ENCODE assay signal across 10 cellular contexts in genomic region chr5:172418847-172419810, GRCh38. TPM values are rescaled to one million over a fixed set of nuclear protein-coding genes. Genes with fewer than 3 reads are reported as not detected.
DNase-seq lines count a peak whose midpoint lies in the region; ATAC-seq and TF ChIP-seq lines count a peak whose summit lies in the region.
"Had no signal": no experiment of that assay in that cellular context is flagged by ENCODE, and none has a peak within 500 bp of the region (broad histone marks: within the 10 kb centered on the region; RNA-seq: fewer than 3 reads in every experiment).

No MANE protein-coding gene starts in this region.

- no peaks in the 10 kb centered on the region for H3K27me3 Mint-ChIP-seq in Caco-2 (ENCODE audit: insufficient read depth, unreplicated experiment)

- H3K27ac ChIP-seq in duodenal mucosa (ENCODE audit: low read depth, low read length), result peak overlapping the region; percentile 46
- peak overlapping the region; percentile 74 for H3K27ac ChIP-seq in muscle layer of colon (ENCODE audit: low read depth, low read length)
- H3K27ac ChIP-seq in tibial nerve, result peak overlapping the region; percentile 81 to 97 (median 96)
- H3K27ac ChIP-seq: SJCRH30 had no signal

- DNase-seq in NCI-H526 treated with DMSO at 0.1 percent for 48 hours (lab: John Stamatoyannopoulos, UW) (peak; percentile 67), tibial nerve (ENCODE audit: low spot score in 2 of 2) (peak; percentile 53 to 72), Caco-2 (no peak), OCI-M2 (lab: John Stamatoyannopoulos, UW; ENCODE audit: unreplicated experiment) (no peak), A172 (ENCODE audit: low spot score) (no peak)

- no TSS peak for BruUV-seq in Caco-2 (replicated peaks; lab: Mats Ljungman, UMichigan)

- no peak overlapping the region for H3K27ac Mint-ChIP-seq in Caco-2 (ENCODE audit: unreplicated experiment)

- CTCF ChIA-PET in Caco-2 (lab: Charles Lee), result no interaction called here

- H3K9me3 ChIP-seq in duodenal mucosa (ENCODE audit: control insufficient read depth in 1 of 2, low read length in 2 of 2) (no peaks in the 10 kb centered on the region), muscle layer of colon (ENCODE audit: low read length) (no peaks in the 10 kb centered on the region), tibial nerve (no peaks in the 10 kb centered on the region), Caco-2 (no peaks in the 10 kb centered on the region)
- H3K9me3 ChIP-seq: SJCRH30 had no signal

- no peaks in the 10 kb centered on the region for H3K27me3 ChIP-seq in duodenal mucosa (ENCODE audit: control insufficient read depth in 1 of 2, insufficient read depth in 2 of 2, low read length in 2 of 2)
- no peaks in the 10 kb centered on the region for H3K27me3 ChIP-seq in muscle layer of colon (ENCODE audit: control insufficient read depth in 1 of 2, insufficient read depth in 2 of 2, low read length in 2 of 2)
- H3K27me3 ChIP-seq in tibial nerve, result no peaks in the 10 kb centered on the region
- no peaks in the 10 kb centered on the region for H3K27me3 ChIP-seq in Caco-2 (replicated peaks; ENCODE audit: control insufficient read depth, insufficient read depth, low read length)
- H3K27me3 ChIP-seq: SJCRH30 had no signal

- TF ChIP-seq CTCF in tibial nerve (IDR thresholded peaks at IDR 0.05), result no peak
- no peak for TF ChIP-seq CTCF in Caco-2 (IDR thresholded peaks at IDR 0.05; ENCODE audit: insufficient read depth in 1 of 2, low read depth in 1 of 2, low read length in 1 of 2, severe bottlenecking in 1 of 2, unreplicated experiment in 1 of 2)

- H3K4me3 Mint-ChIP-seq in Caco-2 (ENCODE audit: unreplicated experiment), result no peak overlapping the region
- H3K4me3 Mint-ChIP-seq: central memory CD8-positive, alpha-beta T cell had no signal

- intact Hi-C loops in Caco-2 (cut with micrococcal nuclease; ENCODE audit: unreplicated experiment), result no loop called here

- POLR2A ChIA-PET in Caco-2 (lab: Charles Lee), result no interaction called here

- TF ChIP-seq POLR2A in tibial nerve (IDR thresholded peaks at IDR 0.05), result no peak

- peak in 1 of 2 donors; percentile 39 for TF ChIP-seq EP300 in tibial nerve (IDR thresholded peaks at IDR 0.05)

- H3K4me1 Mint-ChIP-seq in Caco-2 (ENCODE audit: low read depth, unreplicated experiment), result peaks cover 11% of the 10 kb centered on the region

- WGBS in tibial nerve, 2 donors, result 39 to 45% methylated on average over 17 to 19 of the region's 20 CpGs

- H3K9ac ChIP-seq in duodenal mucosa (ENCODE audit: low read depth in 1 of 2, low read length in 2 of 2), result peak overlapping the region in 1 of 2 donors; percentile 16
- peak overlapping the region; percentile 29 for H3K9ac ChIP-seq in muscle layer of colon (ENCODE audit: low read length)

- H3K9me3 Mint-ChIP-seq in Caco-2 (ENCODE audit: unreplicated experiment), result no peaks in the 10 kb centered on the region
- H3K9me3 Mint-ChIP-seq: central memory CD8-positive, alpha-beta T cell had no signal

- no peak overlapping the region for H3K4me3 ChIP-seq in duodenal mucosa (ENCODE audit: low read depth in 1 of 2, low read length in 2 of 2)
- no peak overlapping the region for H3K4me3 ChIP-seq in muscle layer of colon (ENCODE audit: low read depth in 1 of 2, low read length in 2 of 2)
- no peak overlapping the region for H3K4me3 ChIP-seq in tibial nerve
- H3K4me3 ChIP-seq in Caco-2 (ENCODE audit: low read depth, low read length), result no peak overlapping the region
- H3K4me3 ChIP-seq: SJCRH30 had no signal

- H3K4me1 ChIP-seq in duodenal mucosa (ENCODE audit: control insufficient read depth in 1 of 2, insufficient read depth in 2 of 2, low read length in 2 of 2) (peaks cover 35 to 39% of the 10 kb centered on the region in 2 donors), muscle layer of colon (ENCODE audit: insufficient read depth, low read length) (peaks cover 65% of the 10 kb centered on the region), tibial nerve (peaks cover 8 to 93% (median 67%) of the 10 kb centered on the region in 4 donors), Caco-2 (no peaks in the 10 kb centered on the region)

- H3K36me3 ChIP-seq in duodenal mucosa (ENCODE audit: control insufficient read depth in 1 of 2, insufficient read depth in 2 of 2, low read length in 2 of 2) (no peaks in the 10 kb centered on the region), muscle layer of colon (ENCODE audit: insufficient read depth, low read length) (peaks cover 11% of the 10 kb centered on the region), tibial nerve (peaks cover 0 to 15% (median 0%) of the 10 kb centered on the region in 3 donors), Caco-2 (ENCODE audit: control insufficient read depth, insufficient read depth, low read length) (no peaks in the 10 kb centered on the region)
- H3K36me3 ChIP-seq: SJCRH30 had no signal

- ATAC-seq in HG03342 (IDR thresholded peaks at IDR 0.05; ENCODE audit: unreplicated experiment), result no peak

- peaks cover 6% of the 10 kb centered on the region for H3K36me3 Mint-ChIP-seq in Caco-2 (ENCODE audit: insufficient read depth, unreplicated experiment)

RNA-seq across cellular contexts. Expression of gene SH3PXD2B, which starts 35.2 kb away (rescaled TPM):
- total RNA-seq in tibial nerve (10 to 100 TPM; 27.8 to 52.6 (median 44.4) TPM), Caco-2 (2022) (11.5 and 12.9 TPM in 2 replicates)
- total RNA-seq in A172 (2014; rRNA removed; shearing (Covaris generic)), result 13.1 and 15.0 TPM in 2 replicates

Comparison
In these comparisons a context has a peak if more than half of its experiments do, and no peak if none do; other contexts are left out.
1. DNase-seq: peak in NCI-H526 treated with DMSO at 0.1 percent for 48 hours (single experiment) and tibial nerve (2 of 2); none in Caco-2 (0 of 2), OCI-M2 (single experiment) and A172 (single experiment).
2. H3K27ac ChIP-seq: peak in every context shown above with its lines; median percentile 96 in tibial nerve; 74 in muscle layer of colon; 46 in duodenal mucosa.